Comparison of ENCODE assay signal across 24 cellular contexts in the genomic region with DNA sequence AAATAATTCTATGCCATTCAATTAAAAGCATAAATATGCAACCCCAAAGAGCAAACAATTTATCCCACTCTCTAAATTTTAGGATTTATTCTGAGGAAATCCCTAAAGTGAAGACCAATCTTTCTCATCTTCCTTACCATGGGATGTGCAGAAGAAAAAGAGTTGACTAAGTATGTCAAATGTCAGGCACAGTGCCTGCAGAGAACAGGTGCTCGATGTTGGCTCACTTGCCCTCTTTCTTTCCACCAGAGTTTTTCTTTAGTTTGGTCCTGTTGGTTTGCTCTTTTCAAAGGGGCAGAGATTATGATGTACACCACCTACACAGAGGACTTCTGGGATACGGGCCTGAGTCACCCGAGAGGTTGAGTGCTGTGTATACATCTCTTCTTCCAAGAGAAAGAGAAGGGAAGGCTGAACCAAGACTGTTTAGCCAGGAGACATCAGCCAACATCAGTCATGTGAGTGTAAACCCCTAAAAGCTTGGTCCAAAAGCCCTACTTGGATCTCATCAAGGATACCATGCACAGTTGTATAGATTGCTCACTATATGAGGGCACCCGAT.
"Had no signal": no experiment of that assay in that cellular context is flagged by ENCODE, and none has a peak within 500 bp of the region (broad histone marks: within the 10 kb centered on the region; RNA-seq: fewer than 3 reads in every experiment).

No MANE protein-coding gene starts in this region.

- DNase-seq: activated B cell treated with CpG ODN at 0.5 μM for 24 hours; activated CD4-positive, alpha-beta T cell treated with anti-CD3 and anti-CD28 coated beads, Interleukin-2, amount 50 U/mL, for 1 hour; activated CD8-positive, alpha-beta T cell treated with anti-CD3 and anti-CD28 coated beads for 36 hours; activated gamma-delta T cell treated with Interleukin-2 at 50 U/mL for 16 hours; activated naive CD4-positive, alpha-beta T cell treated with anti-CD3 and anti-CD28 coated beads, Interleukin-2, amount 50 U/mL, for 16 hours; activated naive CD8-positive, alpha-beta T cell treated with anti-CD3 and anti-CD28 coated beads, Interleukin-2, amount 50 U/mL, for 24 hours; activated T-cell treated with anti-CD3 and anti-CD28 coated beads, Interleukin-2, amount 50 U/mL, for 4 hours; amygdala; caudate nucleus; cortex of kidney; heart left ventricle; hypothalamus; lower lobe of right lung; naive thymus-derived CD4-positive, alpha-beta T cell; ovary; retina; sigmoid colon; stimulated activated CD4-positive, alpha-beta T cell treated with anti-CD3 and anti-CD28 coated beads, Interleukin-2, amount 100 ng/mL, for 24 hours; stimulated activated naive CD4-positive, alpha-beta T cell; tibial artery; upper lobe of right lung had no signal

- H3K4me1 ChIP-seq: heart left ventricle, lower lobe of right lung, sigmoid colon, suprapubic skin, tibial artery, upper lobe of right lung had no signal

- H3K9me3 ChIP-seq: heart left ventricle, lower lobe of right lung, ovary, sigmoid colon, suprapubic skin, tibial artery, upper lobe of right lung had no signal

- ATAC-seq: activated CD8-positive, alpha-beta T cell treated with anti-CD3 and anti-CD28 coated beads for 36 hours; activated naive CD8-positive, alpha-beta T cell treated with anti-CD3 and anti-CD28 coated beads, Interleukin-2, amount 50 U/mL, for 24 hours; activated T-cell treated with anti-CD3 and anti-CD28 coated beads, Interleukin-2, amount 50 U/mL, for 4 hours; activated T-helper 17 cell treated with anti-CD3 and anti-CD28 coated beads, Interleukin-2, amount 50 U/mL, for 72 hours; heart left ventricle; lower lobe of right lung; naive thymus-derived CD4-positive, alpha-beta T cell; upper lobe of right lung had no signal

- H3K27ac ChIP-seq: heart left ventricle, lower lobe of right lung, ovary, sigmoid colon, suprapubic skin, tibial artery, upper lobe of right lung had no signal

- H3K4me2 ChIP-seq: smooth muscle cell had no signal

- H3K27me3 ChIP-seq: heart left ventricle, ovary, sigmoid colon, suprapubic skin, tibial artery, upper lobe of right lung had no signal

- H3K36me3 ChIP-seq: heart left ventricle, lower lobe of right lung, ovary, sigmoid colon, suprapubic skin, tibial artery, upper lobe of right lung had no signal

- H3K4me3 ChIP-seq: heart left ventricle, lower lobe of right lung, ovary, sigmoid colon, smooth muscle cell, suprapubic skin, tibial artery, upper lobe of right lung had no signal
